In the genomic region with DNA sequence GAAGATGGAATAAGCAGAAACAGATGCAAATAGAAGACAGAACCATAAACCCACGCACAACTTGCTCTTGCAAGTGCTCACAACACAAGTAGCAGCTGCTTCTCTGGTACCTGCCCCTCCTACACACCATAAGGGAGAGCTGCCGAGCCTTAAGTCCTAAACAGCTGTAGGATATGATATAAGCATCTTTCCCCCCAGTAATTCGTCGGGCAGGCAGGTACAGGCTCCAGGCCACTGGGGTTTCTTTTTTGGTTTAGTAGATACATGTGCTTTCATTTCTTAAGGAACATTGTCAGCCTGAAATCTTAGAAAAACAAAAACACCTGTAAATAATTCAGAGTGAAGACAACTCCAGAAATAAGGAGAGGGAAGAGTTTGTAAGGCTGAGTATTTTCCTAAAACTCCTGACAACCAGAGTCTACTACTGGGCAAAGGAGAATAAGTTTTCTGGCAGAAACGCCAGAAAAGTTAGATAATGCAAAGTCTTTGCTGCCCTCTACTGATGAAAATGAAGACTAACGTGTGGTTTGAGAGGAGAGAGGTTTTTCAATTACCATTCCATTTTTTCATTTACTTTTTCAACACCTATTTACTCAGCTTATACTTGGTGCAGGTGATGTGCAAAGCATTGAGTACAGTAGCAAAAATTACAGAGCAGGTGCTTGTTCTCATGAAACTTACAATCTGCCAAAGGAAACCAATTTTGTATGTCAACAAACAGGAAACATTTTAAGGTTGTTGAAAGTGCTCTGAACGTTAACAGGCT, we compare ENCODE assay signal across 8 cellular contexts. TPM values are rescaled to one million over a fixed set of nuclear protein-coding genes. Genes with fewer than 3 reads are reported as not detected.
DNase-seq lines count a peak whose midpoint lies in the region; ATAC-seq, FAIRE-seq and TF ChIP-seq lines count a peak whose summit lies in the region.

No MANE protein-coding gene starts in this region.

- H3K27me3 ChIP-seq in body of pancreas: no peaks in the 10 kb centered on the region
- no peaks in the 10 kb centered on the region for H3K27me3 ChIP-seq in keratinocyte (ENCODE audit: control insufficient read depth, extremely low read depth, insufficient read depth, low read length)
- H3K27me3 ChIP-seq in transverse colon: peaks cover 23% of the 10 kb centered on the region

- peak overlapping the region; percentile 56 for H2AFZ ChIP-seq in keratinocyte (ENCODE audit: control insufficient read depth, low read length)

- DNase-seq in A172 (ENCODE audit: low spot score) (peak; percentile 71), GM10266 (ENCODE audit: extremely low spot score) (peak; percentile 52), NCI-H345 treated with DMSO at 0.1 percent for 48 hours (lab: John Stamatoyannopoulos, UW; ENCODE audit: unreplicated experiment) (peak; percentile 42), body of pancreas (no peak), keratinocyte (ENCODE audit: low read depth, low spot score) (no peak), transverse colon (no peak)
- no peak for DNase-seq in activated CD4-positive, alpha-beta T cell treated with anti-CD3 and anti-CD28 coated beads for 4 hours

- in situ Hi-C loops in transverse colon (cut with MboI; ENCODE audit: low pct_ligation_motif_present in 1 of 4, low pct_unique_long_range_greater_than_20kb in 1 of 4, low sequenced_read_pairs in 3 of 4): no loop called here

- H4K20me1 ChIP-seq in keratinocyte (ENCODE audit: control insufficient read depth, extremely low read depth, insufficient read depth, low read length): no peaks in the 10 kb centered on the region

- no peaks in the 10 kb centered on the region for H3K9me1 ChIP-seq in keratinocyte (ENCODE audit: control insufficient read depth, extremely low read depth, insufficient read depth, low read length)

- ATAC-seq in HG02840 (IDR thresholded peaks at IDR 0.05; ENCODE audit: low FRiP score, unreplicated experiment) (peak; percentile 61), body of pancreas (peak; percentile 56)

- dilution Hi-C loops in keratinocyte (cut with MboI; ENCODE audit: extremely low pct_ligation_motif_present, low sequenced_read_pairs): no loop called here

- no peak for TF ChIP-seq POLR2A in body of pancreas (IDR thresholded peaks at IDR 0.05)
- TF ChIP-seq POLR2A in transverse colon (IDR thresholded peaks at IDR 0.05): no peak

- FAIRE-seq in keratinocyte (lab: Jason Lieb, UNC): peak; percentile 61

- H3K4me3 ChIP-seq in body of pancreas: no peak overlapping the region
- no peak overlapping the region for H3K4me3 ChIP-seq in keratinocyte (ENCODE audit: control insufficient read depth in 2 of 3, extremely low read depth in 1 of 3, insufficient read depth in 2 of 3, low read depth in 1 of 3, low read length in 3 of 3)
- no peak overlapping the region for H3K4me3 ChIP-seq in transverse colon

- no peaks in the 10 kb centered on the region for H3K4me1 ChIP-seq in body of pancreas
- H3K4me1 ChIP-seq in keratinocyte (ENCODE audit: control insufficient read depth, extremely low read depth, insufficient read depth, low read length): peaks cover 18% of the 10 kb centered on the region
- H3K4me1 ChIP-seq in transverse colon: peaks cover 0 to 16% (median 0%) of the 10 kb centered on the region in 4 donors

- peak; percentile 70 for TF ChIP-seq CTCF in GM10266 (IDR thresholded peaks at IDR 0.05; ENCODE audit: control insufficient read depth, insufficient read depth, low read depth, missing control alignments)
- TF ChIP-seq CTCF in body of pancreas (IDR thresholded peaks at IDR 0.05): peak; percentile 35 to 75 (median 67)
- TF ChIP-seq CTCF in keratinocyte (optimal IDR thresholded peaks at IDR 0.05 in 1 of 3, IDR thresholded peaks at IDR 0.05 in 1 of 3, conservative IDR thresholded peaks at IDR 0.05 in 1 of 3; ENCODE audit: extremely low read depth in 1 of 3, insufficient read depth in 2 of 3, low read length in 3 of 3): peak in 2 of 3 experiments; percentile 49 to 63
- TF ChIP-seq CTCF in transverse colon (IDR thresholded peaks at IDR 0.05): peak; percentile 57 to 68 (median 64)

- no peak overlapping the region for H3K9ac ChIP-seq in keratinocyte (ENCODE audit: control insufficient read depth, extremely low read depth, insufficient read depth, low read length)

- H3K9me3 ChIP-seq in body of pancreas (no peaks in the 10 kb centered on the region), keratinocyte (ENCODE audit: control insufficient read depth, low read depth, low read length) (no peaks in the 10 kb centered on the region), transverse colon (no peaks in the 10 kb centered on the region)

- peak overlapping the region; percentile 39 for H3K4me2 ChIP-seq in keratinocyte (ENCODE audit: control insufficient read depth, extremely low read depth, insufficient read depth, low read depth, low read length)

- no peaks in the 10 kb centered on the region for H3K36me3 ChIP-seq in body of pancreas (replicated peaks in 1 of 2; ENCODE audit: insufficient read depth in 1 of 2, low read depth in 2 of 2)
- H3K36me3 ChIP-seq in keratinocyte (ENCODE audit: control insufficient read depth in 2 of 2, extremely low read depth in 1 of 2, insufficient read depth in 2 of 2, low read length in 2 of 2): no peaks in the 10 kb centered on the region
- no peaks in the 10 kb centered on the region for H3K36me3 ChIP-seq in transverse colon

- TF ChIP-seq EP300 in transverse colon (IDR thresholded peaks at IDR 0.05; ENCODE audit: low read depth): no peak

- no peaks in the 10 kb centered on the region for H3K79me2 ChIP-seq in keratinocyte (ENCODE audit: control insufficient read depth, insufficient read depth, low read length)

- 23 to 27% methylated on average over 7 of the region's 7 CpGs for WGBS in body of pancreas, 2 donors
- WGBS in transverse colon (ENCODE audit: low coverage in 1 of 2), 2 donors: 26 to 28% methylated on average over 7 of the region's 7 CpGs

- intact Hi-C loops in body of pancreas (cut with DNase I): loop anchor here (5.0 kb wide), 1 partner anchor 135 kb away; no protein-coding TSS in a partner anchor
- intact Hi-C loops in transverse colon (cut with DNase I; ENCODE audit: low total_unique reads): no loop called here

- H3K27ac ChIP-seq in body of pancreas (no peak overlapping the region), keratinocyte (ENCODE audit: control insufficient read depth, insufficient read depth, low read length) (no peak overlapping the region), transverse colon (no peak overlapping the region)

RNA-seq across cellular contexts. Expression of a gene that starts 20.1 kb away (rescaled TPM):
- total RNA-seq in A172 (2014; rRNA removed; shearing (Covaris generic)): 93.1 and 132 TPM in 2 replicates
- total RNA-seq in body of pancreas (100 to 1,000 TPM in 1 of 2 donors, 10 to 100 TPM in 1; 41.5 to 147 TPM), transverse colon (100 to 1,000 TPM in 3 of 4 donors, 10 to 100 TPM in 1; 63.9 to 117 (median 109) TPM)
- 48.2 to 71.6 TPM (median 51.8 TPM) in 3 replicates for polyA plus RNA-seq in keratinocyte
- 218 TPM for polyA plus RNA-seq in keratinocyte (2011; ENCODE audit: low read depth)
- polyA plus RNA-seq in keratinocyte (2011; cell fraction: cytosol; rRNA removed): 24.1 and 37.7 TPM in 2 replicates
- 115 and 129 TPM in 2 replicates for polyA plus RNA-seq in keratinocyte (2011; cell fraction: nucleus; rRNA removed)
- 35.2 and 35.7 TPM in 2 replicates for polyA plus RNA-seq in keratinocyte (2012; ENCODE audit: low replicate concordance)
- polyA minus RNA-seq in keratinocyte: 74.3 to 163 TPM (median 117 TPM) in 3 replicates
- 21.9 TPM for polyA minus RNA-seq in keratinocyte (2011; cell fraction: cytosol; rRNA and poly(A)+ RNA removed)
- 63.9 and 104 TPM in 2 replicates for polyA minus RNA-seq in keratinocyte (2011; cell fraction: nucleus; rRNA and poly(A)+ RNA removed)

Comparison
In these comparisons a context has a peak if more than half of its experiments do, and no peak if none do; other contexts are left out.
1. DNase-seq: peak in A172 (single experiment), GM10266 (single experiment) and NCI-H345 treated with DMSO at 0.1 percent for 48 hours (single experiment); none in body of pancreas (0 of 4), keratinocyte (single experiment), transverse colon (single experiment) and activated CD4-positive, alpha-beta T cell treated with anti-CD3 and anti-CD28 coated beads for 4 hours (0 of 2).
2. Peak in every context shown above with its lines, with median percentiles within 50 percentile points of each other: CTCF ChIP-seq.